10 cellular contexts compared by ENCODE assay signal in genomic region chr1:246583448-246584185, GRCh38. TPM values are rescaled to one million over a fixed set of nuclear protein-coding genes. Genes with fewer than 3 reads are reported as not detected.
DNase-seq lines count a peak whose midpoint lies in the region; ATAC-seq, FAIRE-seq and TF ChIP-seq lines count a peak whose summit lies in the region.
"Had no signal": no experiment of that assay in that cellular context is flagged by ENCODE, and none has a peak within 500 bp of the region (broad histone marks: within the 10 kb centered on the region; RNA-seq: fewer than 3 reads in every experiment).

No MANE protein-coding gene starts in this region.

- no peaks in the 10 kb centered on the region for H3K9me3 ChIP-seq in ectodermal cell (ENCODE audit: control insufficient read depth, low read length)

- 87 to 96% methylated on average over 5 of the region's 6 CpGs for WGBS in ectodermal cell, 2 experiments

- H3K4me1 Mint-ChIP-seq in nephron progenitor cell: peaks cover 37% of the 10 kb centered on the region

- peaks cover 21% of the 10 kb centered on the region for H3K36me3 Mint-ChIP-seq in nephron progenitor cell (ENCODE audit: low read depth)

- ATAC-seq in HG03439 (IDR thresholded peaks at IDR 0.05; ENCODE audit: unreplicated experiment) (no peak), GM21529 (IDR thresholded peaks at IDR 0.05; ENCODE audit: unreplicated experiment) (no peak)

- no peaks in the 10 kb centered on the region for H3K27me3 ChIP-seq in ectodermal cell (ENCODE audit: control insufficient read depth, insufficient read depth, low read length, poor library complexity, severe bottlenecking)

- TF ChIP-seq CTCF in nephron progenitor cell (IDR thresholded peaks at IDR 0.05): no peak

- no peak for FAIRE-seq in RCC 7860 (lab: Jason Lieb, UNC)

- H3K27me3 Mint-ChIP-seq in nephron progenitor cell (ENCODE audit: low read depth, poor library complexity): no peaks in the 10 kb centered on the region

- peak overlapping the region; percentile 92 for H3K27ac Mint-ChIP-seq in nephron progenitor cell

- H3K4me3 ChIP-seq in ectodermal cell (ENCODE audit: insufficient read depth, low read depth, low read length): no peak overlapping the region

- H3K4me3 Mint-ChIP-seq in nephron progenitor cell: no peak overlapping the region

- H3K27ac ChIP-seq in ectodermal cell (ENCODE audit: insufficient read depth, low read depth, low read length, poor library complexity, severe bottlenecking): peak overlapping the region; percentile 65
- H3K27ac ChIP-seq: HL-60 had no signal

- H3K9me3 Mint-ChIP-seq in nephron progenitor cell: peaks cover 4% of the 10 kb centered on the region

- no peaks in the 10 kb centered on the region for H3K4me1 ChIP-seq in ectodermal cell (ENCODE audit: control insufficient read depth, insufficient read depth, low read length)

- no peaks in the 10 kb centered on the region for H3K36me3 ChIP-seq in ectodermal cell (ENCODE audit: control insufficient read depth, insufficient read depth, low read length)

- DNase-seq in DMS153 treated with DMSO at 0.1 percent for 48 hours (lab: John Stamatoyannopoulos, UW; ENCODE audit: unreplicated experiment) (peak; percentile 91), NCI-H146 treated with DMSO at 0.1 percent for 48 hours (lab: John Stamatoyannopoulos, UW; ENCODE audit: unreplicated experiment) (peak; percentile 96), nephron progenitor cell (no peak), RCC 7860 (ENCODE audit: low spot score) (no peak), NCI-H187 treated with DMSO at 0.1 percent for 48 hours (lab: John Stamatoyannopoulos, UW) (no peak)
- DNase-seq: stimulated activated CD8-positive, alpha-beta memory T cell treated with anti-CD3 and anti-CD28 coated beads, Interleukin-4, amount 100 ng/mL, for 48 hours had no signal

RNA-seq across cellular contexts. Expression of gene CNST, which starts 17.4 kb away (rescaled TPM):
- 15.0 TPM for polyA plus RNA-seq in ectodermal cell (2013, experiment 1 of 4)
- 14.3 TPM for polyA plus RNA-seq in ectodermal cell (2013, experiment 2 of 4)
- polyA plus RNA-seq in ectodermal cell (2013, experiment 3 of 4): 10.8 TPM
- 12.0 TPM for polyA plus RNA-seq in ectodermal cell (2013, experiment 4 of 4)

RNA-seq across cellular contexts. Expression of gene TFB2M, which starts 17.6 kb away (rescaled TPM):
- polyA plus RNA-seq in ectodermal cell (2013, experiment 1 of 4): 17.1 TPM
- polyA plus RNA-seq in ectodermal cell (2013, experiment 2 of 4): 18.2 TPM
- 15.4 TPM for polyA plus RNA-seq in ectodermal cell (2013, experiment 3 of 4)
- 15.1 TPM for polyA plus RNA-seq in ectodermal cell (2013, experiment 4 of 4)

Comparison
In these comparisons a context has a peak if more than half of its experiments do, and no peak if none do; other contexts are left out.
1. DNase-seq: peak in DMS153 treated with DMSO at 0.1 percent for 48 hours (single experiment) and NCI-H146 treated with DMSO at 0.1 percent for 48 hours (single experiment); none in nephron progenitor cell (single experiment), RCC 7860 (single experiment) and NCI-H187 treated with DMSO at 0.1 percent for 48 hours (single experiment).